ENCODE assay signal across 13 cellular contexts in genomic region chr4:145218251-145218650, GRCh38. TPM values are rescaled to one million over a fixed set of nuclear protein-coding genes. Genes with fewer than 3 reads are reported as not detected.
A peak's percentile ranks its signal among the peaks of the same experiment; 100 is the strongest.
DNase-seq lines count a peak whose midpoint lies in the region; ATAC-seq and TF ChIP-seq lines count a peak whose summit lies in the region.
"Had no signal": no experiment of that assay in that cellular context is flagged by ENCODE, and none has a peak within 500 bp of the region (broad histone marks: within the 10 kb centered on the region; RNA-seq: fewer than 3 reads in every experiment).

No MANE protein-coding gene starts in this region.

- WGBS in SK-N-SH (ENCODE audit: low lambda C conversion rate) = 60% methylated on average over 3 of the region's 3 CpGs

- TF ChIP-seq CTCF in SK-N-SH (IDR thresholded peaks at IDR 0.05) = no peak
- no peak for TF ChIP-seq CTCF in natural killer cell (IDR thresholded peaks at IDR 0.05)

- intact Hi-C loops in natural killer cell (cut with micrococcal nuclease) = no loop called here

- no peak for DNase-seq in SK-N-SH
- peak; percentile 27 for DNase-seq in LHCN-M2 (ENCODE audit: low read depth)
- DNase-seq in superior temporal gyrus (ENCODE audit: extremely low spot score) = peak; percentile 1
- no peak for DNase-seq in ecto neural progenitor cell (ENCODE audit: low spot score)
- no peak for DNase-seq in GM03348 (ENCODE audit: low spot score)
- no peak for DNase-seq in natural killer cell
- DNase-seq: activated CD4-positive, CD25-positive, alpha-beta regulatory T cell treated with anti-CD3 and anti-CD28 coated beads, Interleukin-2, amount 50 U/mL, for 72 hours; OCI-M1; stimulated activated CD4-positive, alpha-beta T cell treated with anti-CD3 and anti-CD28 coated beads, Interleukin-2, amount 100 ng/mL, for 48 hours had no signal

- CTCF ChIA-PET in SK-N-SH (lab: Yijun Ruan, JAX) = interaction anchor here (1.1 to 2.8 kb wide), 2 partner anchors 16 to 391 kb away, joined by 4 to 20 read pairs; no protein-coding TSS in a partner anchor

- POLR2A ChIA-PET in SK-N-SH (lab: Yijun Ruan, JAX) = no interaction called here

- no peaks in the 10 kb centered on the region for H4K20me1 ChIP-seq in SK-N-SH (ENCODE audit: insufficient read depth)

- H3K4me3 Mint-ChIP-seq in natural killer cell = no peak overlapping the region
- H3K4me3 Mint-ChIP-seq: mesothelial cell of epicardium had no signal

- no peaks in the 10 kb centered on the region for H3K9me3 ChIP-seq in SK-N-SH
- H3K9me3 ChIP-seq: A549 had no signal

- H3K9me3 Mint-ChIP-seq in natural killer cell = no peaks in the 10 kb centered on the region

- no peak overlapping the region for H3K4me2 ChIP-seq in SK-N-SH
- H3K4me2 ChIP-seq: A549 had no signal

- H3K36me3 Mint-ChIP-seq in natural killer cell = no peaks in the 10 kb centered on the region
- H3K36me3 Mint-ChIP-seq: mesothelial cell of epicardium had no signal

- peaks cover 3 to 35% of the 10 kb centered on the region in 2 donors for H3K27me3 Mint-ChIP-seq in natural killer cell (ENCODE audit: low read depth in 2 of 2)

- no peaks in the 10 kb centered on the region for H3K36me3 ChIP-seq in SK-N-SH (replicated peaks in 1 of 2; ENCODE audit: control insufficient read depth in 1 of 2, insufficient read depth in 2 of 2, low read length in 1 of 2)

- H3F3A ChIP-seq in SK-N-SH (replicated peaks; ENCODE audit: insufficient read depth) = no peaks in the 10 kb centered on the region

- TF ChIP-seq EP300 in SK-N-SH (IDR thresholded peaks at IDR 0.05; ENCODE audit: borderline replicate concordance in 1 of 2, low read depth in 1 of 2, low read length in 1 of 2) = no peak

- H3K9me2 ChIP-seq in SK-N-SH = no peaks in the 10 kb centered on the region

- no peak overlapping the region for H2AFZ ChIP-seq in SK-N-SH (ENCODE audit: low read depth)

- H3K4me1 Mint-ChIP-seq in natural killer cell = no peaks in the 10 kb centered on the region
- H3K4me1 Mint-ChIP-seq: mesothelial cell of epicardium had no signal

- no peaks in the 10 kb centered on the region for H3K79me2 ChIP-seq in SK-N-SH (ENCODE audit: insufficient read depth)

- TF ChIP-seq RAD21 in SK-N-SH (IDR thresholded peaks at IDR 0.05; ENCODE audit: low read length) = no peak

- H3K27ac ChIP-seq in SK-N-SH (ENCODE audit: low read depth in 2 of 2, low read length in 1 of 2) = no peak overlapping the region
- H3K27ac ChIP-seq: A549 had no signal

- no peak overlapping the region for H3K9ac ChIP-seq in SK-N-SH

- H3K4me1 ChIP-seq in SK-N-SH (ENCODE audit: control insufficient read depth in 1 of 2, insufficient read depth in 2 of 2, low read depth in 1 of 2, low read length in 1 of 2) = no peaks in the 10 kb centered on the region; a peak in 1 of 4 replicates
- H3K4me1 ChIP-seq: A549 had no signal

- ATAC-seq in SK-N-SH treated with all-trans-retinoic acid at 6 μM for 48 hours (peak; percentile 30; the same call in 1 of the 3 replicates), HG02798 (IDR thresholded peaks at IDR 0.05; ENCODE audit: poor library complexity, unreplicated experiment) (peak; percentile 97), natural killer cell (no peak)
- ATAC-seq: A549 had no signal

- H3K27ac Mint-ChIP-seq in natural killer cell = no peak overlapping the region
- H3K27ac Mint-ChIP-seq: mesothelial cell of epicardium had no signal

- no peak overlapping the region for H3K4me3 ChIP-seq in SK-N-SH (ENCODE audit: low read depth in 2 of 2, low read length in 1 of 2)
- H3K4me3 ChIP-seq: A549 had no signal

- H3K27me3 ChIP-seq in SK-N-SH (ENCODE audit: insufficient read depth) = no peaks in the 10 kb centered on the region

TF ChIP-seq in SK-N-SH treated with all-trans-retinoic acid at 6 μM for 48 hours, 23 proteins besides CTCF, POLR2A, EP300 and RAD21 (continues in another document):
- TF ChIP-seq CSRNP3 (CRISPR knock-in tag; IDR thresholded peaks at IDR 0.05) = no peak
- no peak for TF ChIP-seq ESRRG (CRISPR knock-in tag; IDR thresholded peaks at IDR 0.05)
- TF ChIP-seq PPARA (CRISPR knock-in tag; IDR thresholded peaks at IDR 0.05; ENCODE audit: borderline replicate concordance) = no peak
- TF ChIP-seq ZNF8 (CRISPR knock-in tag; IDR thresholded peaks at IDR 0.05) = no peak
- TF ChIP-seq PATZ1 (CRISPR knock-in tag; IDR thresholded peaks at IDR 0.05; ENCODE audit: borderline replicate concordance) = no peak
- TF ChIP-seq ZNF70 (CRISPR knock-in tag; IDR thresholded peaks at IDR 0.05) = no peak

TF ChIP-seq in SK-N-SH, 30 proteins besides CTCF, POLR2A, EP300 and RAD21:
- TF ChIP-seq PBX3 (IDR thresholded peaks at IDR 0.05) = no peak
- no peak for TF ChIP-seq RCOR1 (IDR thresholded peaks at IDR 0.05; ENCODE audit: low read length)
- no peak for TF ChIP-seq REST (IDR thresholded peaks at IDR 0.05; ENCODE audit: low read depth, low read length)
- no peak for TF ChIP-seq POLR2AphosphoS5 (IDR thresholded peaks at IDR 0.05; ENCODE audit: low read depth, low read length)
- no peak for TF ChIP-seq SMC3 (IDR thresholded peaks at IDR 0.05; ENCODE audit: low read depth, low read length)
- no peak for TF ChIP-seq CHD2 (IDR thresholded peaks at IDR 0.05; ENCODE audit: low read length, partially characterized antibody)
- TF ChIP-seq SIN3A (IDR thresholded peaks at IDR 0.05; ENCODE audit: borderline replicate concordance, low read depth, low read length) = no peak
- no peak for TF ChIP-seq FOSL2 (IDR thresholded peaks at IDR 0.05; ENCODE audit: borderline replicate concordance, low read depth)
- no peak for TF ChIP-seq RFX5 (IDR thresholded peaks at IDR 0.05; ENCODE audit: low read length)
- no peak for TF ChIP-seq GATA2 (CRISPR knock-in tag; IDR thresholded peaks at IDR 0.05)
- TF ChIP-seq TCF12 (IDR thresholded peaks at IDR 0.05) = no peak
- TF ChIP-seq JUND (IDR thresholded peaks at IDR 0.05) = no peak
- no peak for TF ChIP-seq TEAD4 (IDR thresholded peaks at IDR 0.05; ENCODE audit: borderline replicate concordance, insufficient read depth)

RNA-seq across cellular contexts. Expression of gene OTUD4, which starts 37.9 kb away (rescaled TPM):
- 8.5 and 11.6 TPM in 2 replicates for polyA plus RNA-seq in SK-N-SH (2012; rRNA removed)
- 12.0 and 13.9 TPM in 2 replicates for polyA plus RNA-seq in SK-N-SH (2012; cell fraction: cytosol; rRNA removed)
- 8.4 and 16.6 TPM in 2 replicates for polyA plus RNA-seq in SK-N-SH (2012; cell fraction: nucleus; rRNA removed)
- total RNA-seq in LHCN-M2 (2014; rRNA removed) (19.2 and 31.7 TPM in 2 replicates), natural killer cell (10 to 100 TPM; 60.0 to 73.3 (median 71.6) TPM)
- 7.0 TPM for polyA plus RNA-seq in LHCN-M2 (2012)

Comparison
In these comparisons a context has a peak if more than half of its experiments do, and no peak if none do; other contexts are left out.
1. ATAC-seq: peak in SK-N-SH treated with all-trans-retinoic acid at 6 μM for 48 hours (single experiment) and HG02798 (single experiment); none in natural killer cell (0 of 3).
2. DNase-seq: peak in LHCN-M2 (single experiment) and superior temporal gyrus (single experiment); none in SK-N-SH (single experiment), ecto neural progenitor cell (single experiment), GM03348 (single experiment) and natural killer cell (single experiment).